ENCODE assay signal across 8 cellular contexts in the genomic region with DNA sequence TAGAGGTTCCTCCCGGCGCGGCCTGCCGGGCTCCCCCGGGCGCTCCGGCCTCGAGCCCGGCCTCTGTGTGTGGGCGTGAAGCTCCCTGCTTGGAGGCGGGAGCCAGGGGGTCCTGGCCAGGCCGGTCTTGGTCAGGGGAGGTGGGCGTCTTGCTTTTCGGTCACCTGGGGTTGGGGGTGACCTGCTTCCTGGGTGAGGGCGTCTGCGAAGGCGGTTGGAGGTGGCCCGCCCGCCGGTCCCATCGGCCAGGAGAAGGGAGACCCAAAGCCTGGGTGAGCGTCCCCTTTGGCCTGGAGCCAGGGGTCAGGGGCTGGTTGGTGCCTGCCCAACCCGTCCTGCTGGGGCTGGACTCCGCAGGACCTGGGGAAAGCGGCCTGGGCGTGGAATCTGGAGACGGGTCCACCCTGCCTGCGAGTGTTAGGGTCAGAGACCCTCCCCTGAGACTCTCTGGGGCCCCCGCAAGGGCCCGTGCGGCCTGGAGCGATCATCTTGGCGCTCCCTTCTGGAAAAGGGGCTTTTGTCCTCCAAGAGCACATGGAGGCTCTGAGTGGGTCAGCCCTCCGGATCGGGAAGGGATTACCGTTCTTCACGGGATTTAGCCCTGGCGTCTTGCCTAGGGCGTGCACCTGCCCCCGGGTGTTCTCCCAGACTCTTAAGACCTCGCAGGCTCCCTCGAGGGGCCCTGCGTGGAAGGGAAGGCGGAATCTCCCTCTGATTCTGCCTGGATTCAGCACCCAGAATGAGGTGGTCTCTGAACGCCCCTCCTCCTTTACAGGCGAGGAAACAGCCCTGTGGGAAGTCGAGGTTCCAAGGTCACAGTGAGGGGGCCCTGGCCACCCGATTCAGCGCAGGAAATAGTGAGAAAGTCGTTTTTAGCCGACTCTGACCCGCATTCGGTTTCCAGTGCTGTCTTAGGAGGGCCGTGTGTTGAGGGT. TPM values are rescaled to one million over a fixed set of nuclear protein-coding genes. Genes with fewer than 3 reads are reported as not detected.
DNase-seq lines count a peak whose midpoint lies in the region; ATAC-seq lines count a peak whose summit lies in the region.

No MANE protein-coding gene starts in this region.

- peak overlapping the region; percentile 95 for H3K9ac ChIP-seq in adipocyte (ENCODE audit: low read length)

- no peaks in the 10 kb centered on the region for H3K27me3 ChIP-seq in adipocyte (replicated peaks; ENCODE audit: control insufficient read depth, insufficient read depth, low read length)

- DNase-seq in Caki2 (ENCODE audit: low read depth): peak; percentile 25
- peak; percentile 62 for DNase-seq in LoVo (ENCODE audit: low spot score)
- DNase-seq in adipocyte (ENCODE audit: low read depth): peak; percentile 80
- peak; percentile 85 for DNase-seq in hepatic stellate cell (ENCODE audit: low spot score)
- peak; percentile 84 for DNase-seq in sciatic nerve (ENCODE audit: low spot score)
- DNase-seq in effector CD8-positive, alpha-beta T cell (lab: John Stamatoyannopoulos, UW): no peak

- in situ Hi-C loops in Caki2 (cut with HindIII; ENCODE audit: low pct_unique_long_range_greater_than_20kb, low sequenced_read_pairs): no loop called here

- ATAC-seq in GM19467 (IDR thresholded peaks at IDR 0.05; ENCODE audit: unreplicated experiment) (peak; percentile 14), sciatic nerve (peak; percentile 20), GM19328 (IDR thresholded peaks at IDR 0.05; ENCODE audit: unreplicated experiment) (no peak)

- peaks cover 36% of the 10 kb centered on the region for H3K4me1 ChIP-seq in adipocyte (ENCODE audit: control insufficient read depth, insufficient read depth, low read length)

- no peaks in the 10 kb centered on the region for H3K36me3 ChIP-seq in adipocyte (ENCODE audit: control insufficient read depth, insufficient read depth, low read length, severe bottlenecking)

- H3K4me3 ChIP-seq in adipocyte (ENCODE audit: low read length): peak overlapping the region; percentile 95

- intact Hi-C loops in sciatic nerve (cut with DNase I): no loop called here

- no peaks in the 10 kb centered on the region for H3K9me3 ChIP-seq in adipocyte (ENCODE audit: control insufficient read depth, low read length)

RNA-seq across cellular contexts. Expression of a gene that starts 0.8 kb away (rescaled TPM):
- total RNA-seq in Caki2 (2014; rRNA removed; shearing (Covaris generic); ENCODE audit: low replicate concordance): 255 and 330 TPM in 2 replicates
- total RNA-seq in sciatic nerve: 246 TPM

RNA-seq across cellular contexts. Expression of a gene that starts 16.5 kb away (rescaled TPM):
- 2.1 and 3.2 TPM in 2 replicates for total RNA-seq in Caki2 (2014; rRNA removed; shearing (Covaris generic); ENCODE audit: low replicate concordance)
- total RNA-seq in sciatic nerve: 0.27 TPM

RNA-seq across cellular contexts. Expression of a gene that starts 29.3 kb away (rescaled TPM):
- not detected in 2 replicates for total RNA-seq in Caki2 (2014; rRNA removed; shearing (Covaris generic); ENCODE audit: low replicate concordance)
- 1.4 TPM for total RNA-seq in sciatic nerve

RNA-seq across cellular contexts. Expression of a gene that starts 41.6 kb away (rescaled TPM):
- 35.0 and 38.4 TPM in 2 replicates for total RNA-seq in Caki2 (2014; rRNA removed; shearing (Covaris generic); ENCODE audit: low replicate concordance)
- 40.2 TPM for total RNA-seq in sciatic nerve
